Comparison of ENCODE assay signal across 10 cellular contexts in genomic region chr1:192702212-192702993, GRCh38.
DNase-seq lines count a peak whose midpoint lies in the region; ATAC-seq and TF ChIP-seq lines count a peak whose summit lies in the region.
"Had no signal": no experiment of that assay in that cellular context is flagged by ENCODE, and none has a peak within 500 bp of the region (broad histone marks: within the 10 kb centered on the region; RNA-seq: fewer than 3 reads in every experiment).

No MANE protein-coding gene starts in this region.

- TF ChIP-seq RAD21 in HCT116 (IDR thresholded peaks at IDR 0.05; ENCODE audit: low read depth), result no peak

- no peaks in the 10 kb centered on the region for H4K20me1 ChIP-seq in HCT116 (ENCODE audit: insufficient read depth)

- ATAC-seq in HCT116, result peak; percentile 60
- ATAC-seq in GM19463 (IDR thresholded peaks at IDR 0.05; ENCODE audit: unreplicated experiment), result no peak

- intact Hi-C loops in HCT116 (cut with micrococcal nuclease), result no loop called here

- H3K36me3 ChIP-seq in HCT116 (ENCODE audit: control insufficient read depth in 1 of 2, insufficient read depth in 2 of 2, low read length in 2 of 2) (no peaks in the 10 kb centered on the region), skeletal muscle satellite cell (ENCODE audit: insufficient read depth, low read length) (no peaks in the 10 kb centered on the region)

- H3K4me2 ChIP-seq in HCT116 (ENCODE audit: low read length) (peak overlapping the region; percentile 54), skeletal muscle satellite cell (ENCODE audit: low read length) (peak overlapping the region; percentile 31)

- CTCF ChIA-PET in HCT116 (lab: Charles Lee), result interaction anchor here (1.2 kb wide), 1 partner anchor 105 kb away, joined by 4 read pairs; no protein-coding TSS in a partner anchor

- H3K9me3 ChIP-seq in HCT116 (ENCODE audit: control insufficient read depth in 1 of 2, insufficient read depth in 1 of 2, low read depth in 1 of 2, low read length in 2 of 2) (no peaks in the 10 kb centered on the region), skeletal muscle satellite cell (replicated peaks; ENCODE audit: low read length) (no peaks in the 10 kb centered on the region)

- H2AFZ ChIP-seq in HCT116 (ENCODE audit: low read depth, low read length, poor library complexity, severe bottlenecking), result peak overlapping the region; percentile 74

- TF ChIP-seq POLR2A in HCT116 (IDR thresholded peaks at IDR 0.05; ENCODE audit: borderline replicate concordance, extremely low read depth, insufficient read depth, insufficient read length), result no peak

- TF ChIP-seq CTCF in HCT116 (IDR thresholded peaks at IDR 0.05 in 2 of 3, conservative IDR thresholded peaks at IDR 0.05 in 1 of 3; ENCODE audit: borderline replicate concordance in 1 of 3, insufficient read depth in 1 of 3, low read depth in 2 of 3, low read length in 2 of 3), result no peak

- H3K9ac ChIP-seq in HCT116 (ENCODE audit: low read length) (peak overlapping the region; percentile 42), skeletal muscle satellite cell (ENCODE audit: low read depth, low read length) (no peak overlapping the region)

- POLR2A ChIA-PET in HCT116 (lab: Charles Lee), result no interaction called here

- DNase-seq in HCT116 (ENCODE audit: low read depth, low spot score) (peak; percentile 27), RPMI7951 (ENCODE audit: low read depth) (peak; percentile 81), fibroblast of gingiva (ENCODE audit: low read depth) (peak; percentile 62), pons (ENCODE audit: low spot score) (no peak), GOT3 (lab: John Stamatoyannopoulos, UW) (no peak)
- DNase-seq: activated naive CD8-positive, alpha-beta T cell treated with anti-CD3 and anti-CD28 coated beads, Interleukin-2, amount 10 ng/mL, durations not matched to agents 7 days and 5 days; glutamatergic neuron; NCI-H69 had no signal

- RAD21 ChIA-PET in HCT116 (lab: Charles Lee; ENCODE audit: low non-redundant PET in 1 of 2, low total read pairs in 2 of 2, uncharacterized antibody in 2 of 2, unreplicated experiment in 2 of 2), result interaction anchor here in 1 of 2 experiments (0.7 kb wide), 1 partner anchor 163 kb away, joined by 3 read pairs; no protein-coding TSS in a partner anchor

- peaks cover 55% of the 10 kb centered on the region in 2 experiments for H3K4me1 ChIP-seq in HCT116 (ENCODE audit: control insufficient read depth in 1 of 2, insufficient read depth in 2 of 2, low read length in 2 of 2)
- H3K4me1 ChIP-seq in skeletal muscle satellite cell (ENCODE audit: control insufficient read depth, insufficient read depth, low read length), result peaks cover 29% of the 10 kb centered on the region

- peak overlapping the region in 1 of 2 experiments; percentile 1; a peak in 1 of 4 replicates for H3K4me3 ChIP-seq in HCT116 (replicated peaks in 1 of 2; ENCODE audit: low read depth in 1 of 2, low read length in 2 of 2)
- no peak overlapping the region for H3K4me3 ChIP-seq in skeletal muscle satellite cell (ENCODE audit: low read length)

- no TSS peak for BruUV-seq in HCT116 (replicated peaks; lab: Mats Ljungman, UMichigan)

- H3K27me3 ChIP-seq in HCT116 (ENCODE audit: insufficient read depth, low read length) (no peaks in the 10 kb centered on the region), skeletal muscle satellite cell (ENCODE audit: control insufficient read depth, insufficient read depth, low read length) (no peaks in the 10 kb centered on the region)

- H3K27ac ChIP-seq in HCT116 (ENCODE audit: low read depth, low read length), result peak overlapping the region; percentile 73

- no peaks in the 10 kb centered on the region for H3K79me2 ChIP-seq in HCT116 (ENCODE audit: insufficient read depth, low read length)

- no peaks in the 10 kb centered on the region for H3K9me2 ChIP-seq in HCT116 (ENCODE audit: insufficient read depth)

TF ChIP-seq in HCT116, 20 proteins besides CTCF, POLR2A, EP300 and RAD21:
- peak; percentile 39; the same call in 1 of the 2 replicates for TF ChIP-seq FOSL1 (IDR thresholded peaks at IDR 0.05; ENCODE audit: low read depth)
- TF ChIP-seq EGR1 (IDR thresholded peaks at IDR 0.05; ENCODE audit: low read depth), result no peak
- no peak for TF ChIP-seq ATF3 (IDR thresholded peaks at IDR 0.05)
- TF ChIP-seq, protein P1, sequence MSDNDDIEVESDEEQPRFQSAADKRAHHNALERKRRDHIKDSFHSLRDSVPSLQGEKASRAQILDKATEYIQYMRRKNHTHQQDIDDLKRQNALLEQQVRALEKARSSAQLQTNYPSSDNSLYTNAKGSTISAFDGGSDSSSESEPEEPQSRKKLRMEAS (IDR thresholded peaks at IDR 0.05), result peak; percentile 26; the same call in 1 of the 2 replicates
- 0 out of 2 replicates have a peak, but pooled peaks have one; percentile 43 for TF ChIP-seq CBX3 (IDR thresholded peaks at IDR 0.05; ENCODE audit: low read depth)
- TF ChIP-seq SIN3A (IDR thresholded peaks at IDR 0.05; ENCODE audit: low read depth), result no peak
- peak; percentile 87 for TF ChIP-seq CEBPB (IDR thresholded peaks at IDR 0.05; ENCODE audit: low read depth)
- TF ChIP-seq ELF1 (IDR thresholded peaks at IDR 0.05; ENCODE audit: borderline replicate concordance, low read depth), result no peak
- TF ChIP-seq EZH2 (IDR thresholded peaks at IDR 0.05), result no peak
- peak; percentile 61 for TF ChIP-seq SP1 (IDR thresholded peaks at IDR 0.05; ENCODE audit: low read depth)
- TF ChIP-seq SRF (IDR thresholded peaks at IDR 0.05; ENCODE audit: low read depth), result no peak
- no peak for TF ChIP-seq ZBTB33 (IDR thresholded peaks at IDR 0.05; ENCODE audit: extremely low read depth, insufficient replicate concordance, low read length)
- TF ChIP-seq EZH2phosphoT487 (IDR thresholded peaks at IDR 0.05; ENCODE audit: borderline replicate concordance), result no peak
- TF ChIP-seq YY1 (IDR thresholded peaks at IDR 0.05; ENCODE audit: extremely low read depth, insufficient replicate concordance, low read depth, low read length), result no peak
- no peak for TF ChIP-seq ZFX (IDR thresholded peaks at IDR 0.05)
- TF ChIP-seq ZNF274 (IDR thresholded peaks at IDR 0.05; ENCODE audit: low read depth, low read length), result no peak
- TF ChIP-seq TCF7L2 (IDR thresholded peaks at IDR 0.05; ENCODE audit: borderline replicate concordance, extremely low read depth, insufficient read depth, insufficient read length), result no peak
- TF ChIP-seq, protein P2, sequence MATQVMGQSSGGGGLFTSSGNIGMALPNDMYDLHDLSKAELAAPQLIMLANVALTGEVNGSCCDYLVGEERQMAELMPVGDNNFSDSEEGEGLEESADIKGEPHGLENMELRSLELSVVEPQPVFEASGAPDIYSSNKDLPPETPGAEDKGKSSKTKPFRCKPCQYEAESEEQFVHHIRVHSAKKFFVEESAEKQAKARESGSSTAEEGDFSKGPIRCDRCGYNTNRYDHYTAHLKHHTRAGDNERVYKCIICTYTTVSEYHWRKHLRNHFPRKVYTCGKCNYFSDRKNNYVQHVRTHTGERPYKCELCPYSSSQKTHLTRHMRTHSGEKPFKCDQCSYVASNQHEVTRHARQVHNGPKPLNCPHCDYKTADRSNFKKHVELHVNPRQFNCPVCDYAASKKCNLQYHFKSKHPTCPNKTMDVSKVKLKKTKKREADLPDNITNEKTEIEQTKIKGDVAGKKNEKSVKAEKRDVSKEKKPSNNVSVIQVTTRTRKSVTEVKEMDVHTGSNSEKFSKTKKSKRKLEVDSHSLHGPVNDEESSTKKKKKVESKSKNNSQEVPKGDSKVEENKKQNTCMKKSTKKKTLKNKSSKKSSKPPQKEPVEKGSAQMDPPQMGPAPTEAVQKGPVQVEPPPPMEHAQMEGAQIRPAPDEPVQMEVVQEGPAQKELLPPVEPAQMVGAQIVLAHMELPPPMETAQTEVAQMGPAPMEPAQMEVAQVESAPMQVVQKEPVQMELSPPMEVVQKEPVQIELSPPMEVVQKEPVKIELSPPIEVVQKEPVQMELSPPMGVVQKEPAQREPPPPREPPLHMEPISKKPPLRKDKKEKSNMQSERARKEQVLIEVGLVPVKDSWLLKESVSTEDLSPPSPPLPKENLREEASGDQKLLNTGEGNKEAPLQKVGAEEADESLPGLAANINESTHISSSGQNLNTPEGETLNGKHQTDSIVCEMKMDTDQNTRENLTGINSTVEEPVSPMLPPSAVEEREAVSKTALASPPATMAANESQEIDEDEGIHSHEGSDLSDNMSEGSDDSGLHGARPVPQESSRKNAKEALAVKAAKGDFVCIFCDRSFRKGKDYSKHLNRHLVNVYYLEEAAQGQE (IDR thresholded peaks at IDR 0.05; ENCODE audit: low read depth), result no peak
- TF ChIP-seq JUND (IDR thresholded peaks at IDR 0.05), result peak; percentile 63
- no peak for TF ChIP-seq POLR2AphosphoS5 (IDR thresholded peaks at IDR 0.05; ENCODE audit: low read depth, low read length)

Comparison
In these comparisons a context has a peak if more than half of its experiments do, and no peak if none do; other contexts are left out.
1. DNase-seq: peak in HCT116 (single experiment), RPMI7951 (single experiment) and fibroblast of gingiva (single experiment); none in pons (single experiment) and GOT3 (single experiment).